ENCODE assay signal across 13 cellular contexts in the genomic region with DNA sequence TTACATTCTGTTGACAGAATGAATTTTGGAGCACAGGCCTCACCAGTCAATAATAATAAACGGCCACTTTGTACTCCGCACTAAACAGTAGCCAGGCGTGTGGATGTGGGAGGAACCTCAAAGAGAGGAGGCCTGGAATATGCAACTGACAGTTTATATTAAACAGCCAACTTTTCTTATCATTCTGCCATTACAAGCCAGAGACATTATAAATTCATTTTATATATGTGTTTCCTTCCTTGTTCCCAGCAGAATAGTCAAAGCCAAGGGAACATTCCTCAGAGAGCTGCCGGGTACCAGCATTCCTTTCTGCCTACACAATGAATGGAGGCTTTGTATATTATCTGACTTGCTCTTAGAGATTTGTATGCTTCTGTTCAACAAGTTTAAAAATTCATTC.
DNase-seq lines count a peak whose midpoint lies in the region; ATAC-seq lines count a peak whose summit lies in the region.
"Had no signal": no experiment of that assay in that cellular context is flagged by ENCODE, and none has a peak within 500 bp of the region (broad histone marks: within the 10 kb centered on the region; RNA-seq: fewer than 3 reads in every experiment).

No MANE protein-coding gene starts in this region.

- H3K36me3 ChIP-seq in skeletal muscle satellite cell (ENCODE audit: insufficient read depth, low read length): no peaks in the 10 kb centered on the region

- H3K9me3 ChIP-seq in skeletal muscle satellite cell (replicated peaks; ENCODE audit: low read length): no peaks in the 10 kb centered on the region

- no peak overlapping the region for H3K4me3 Mint-ChIP-seq in activated CD8-positive, alpha-beta memory T cell treated with anti-CD3 and anti-CD28 coated beads, Interleukin-2, amount 10 ng/mL, durations not matched to agents 7 days and 5 days
- no peak overlapping the region for H3K4me3 Mint-ChIP-seq in stimulated activated memory B cell treated with anti-CD40 and anti-IgM and Interleukin-4, amounts not matched to agents 10 μg/mL and 1 μg/mL and 100 μg/mL, for 72 hours
- H3K4me3 Mint-ChIP-seq: central memory CD8-positive, alpha-beta T cell; natural killer cell had no signal

- DNase-seq in HuH-7.5 (ENCODE audit: low spot score) (peak; percentile 1), dedifferentiated amniotic fluid mesenchymal stem cell (ENCODE audit: extremely low spot score) (peak; percentile 41), kidney glomerular epithelial cell (lab: John Stamatoyannopoulos, UW) (peak; percentile 16)
- DNase-seq in activated CD8-positive, alpha-beta memory T cell treated with anti-CD3 and anti-CD28 coated beads, Interleukin-2, amount 10 ng/mL, durations not matched to agents 7 days and 5 days: no peak
- DNase-seq: activated T-cell treated with anti-CD3 and anti-CD28 coated beads, Interleukin-2, amount 50 U/mL, for 1 hour; natural killer cell; stimulated activated CD4-positive, alpha-beta T cell treated with anti-CD3 and anti-CD28 coated beads, Interleukin-2, amount 100 ng/mL, for 48 hours had no signal

- H3K36me3 Mint-ChIP-seq in activated CD8-positive, alpha-beta memory T cell treated with anti-CD3 and anti-CD28 coated beads, Interleukin-2, amount 10 ng/mL, durations not matched to agents 7 days and 5 days: no peaks in the 10 kb centered on the region
- no peaks in the 10 kb centered on the region for H3K36me3 Mint-ChIP-seq in stimulated activated memory B cell treated with anti-CD40 and anti-IgM and Interleukin-4, amounts not matched to agents 10 μg/mL and 1 μg/mL and 100 μg/mL, for 72 hours
- H3K36me3 Mint-ChIP-seq: natural killer cell had no signal

- H3K4me1 ChIP-seq in skeletal muscle satellite cell (ENCODE audit: control insufficient read depth, insufficient read depth, low read length): peaks cover 17% of the 10 kb centered on the region

- no peaks in the 10 kb centered on the region for H3K9me3 Mint-ChIP-seq in activated CD8-positive, alpha-beta memory T cell treated with anti-CD3 and anti-CD28 coated beads, Interleukin-2, amount 10 ng/mL, durations not matched to agents 7 days and 5 days (ENCODE audit: low read depth)
- H3K9me3 Mint-ChIP-seq in stimulated activated memory B cell treated with anti-CD40 and anti-IgM and Interleukin-4, amounts not matched to agents 10 μg/mL and 1 μg/mL and 100 μg/mL, for 72 hours: no peaks in the 10 kb centered on the region
- H3K9me3 Mint-ChIP-seq: natural killer cell had no signal

- H3K27me3 ChIP-seq in skeletal muscle satellite cell (ENCODE audit: control insufficient read depth, insufficient read depth, low read length): no peaks in the 10 kb centered on the region

- H3K4me1 Mint-ChIP-seq in activated CD8-positive, alpha-beta memory T cell treated with anti-CD3 and anti-CD28 coated beads, Interleukin-2, amount 10 ng/mL, durations not matched to agents 7 days and 5 days: no peaks in the 10 kb centered on the region
- H3K4me1 Mint-ChIP-seq in stimulated activated memory B cell treated with anti-CD40 and anti-IgM and Interleukin-4, amounts not matched to agents 10 μg/mL and 1 μg/mL and 100 μg/mL, for 72 hours: no peaks in the 10 kb centered on the region
- H3K4me1 Mint-ChIP-seq: central memory CD8-positive, alpha-beta T cell; natural killer cell had no signal

- no peak overlapping the region for H3K4me3 ChIP-seq in skeletal muscle satellite cell (ENCODE audit: low read length)

- no peak for ATAC-seq in GM18858 (IDR thresholded peaks at IDR 0.05; ENCODE audit: unreplicated experiment)
- ATAC-seq in activated CD8-positive, alpha-beta memory T cell treated with anti-CD3 and anti-CD28 coated beads, Interleukin-2, amount 10 ng/mL, durations not matched to agents 7 days and 5 days: no peak
- no peak for ATAC-seq in HG03432 (IDR thresholded peaks at IDR 0.05; ENCODE audit: unreplicated experiment)
- ATAC-seq in stimulated activated memory B cell treated with anti-CD40 and anti-IgM and Interleukin-4, amounts not matched to agents 10 μg/mL and 1 μg/mL and 100 μg/mL, for 72 hours: no peak
- ATAC-seq: natural killer cell, Panc1 had no signal

- H3K27me3 Mint-ChIP-seq in activated CD8-positive, alpha-beta memory T cell treated with anti-CD3 and anti-CD28 coated beads, Interleukin-2, amount 10 ng/mL, durations not matched to agents 7 days and 5 days: no peaks in the 10 kb centered on the region
- H3K27me3 Mint-ChIP-seq in stimulated activated memory B cell treated with anti-CD40 and anti-IgM and Interleukin-4, amounts not matched to agents 10 μg/mL and 1 μg/mL and 100 μg/mL, for 72 hours: no peaks in the 10 kb centered on the region
- H3K27me3 Mint-ChIP-seq: central memory CD8-positive, alpha-beta T cell had no signal

- CTCF ChIA-PET in activated CD8-positive, alpha-beta memory T cell treated with anti-CD3 and anti-CD28 coated beads, Interleukin-2, amount 10 ng/mL, durations not matched to agents 7 days and 5 days (lab: Charles Lee): no interaction called here

- H3K27ac Mint-ChIP-seq in activated CD8-positive, alpha-beta memory T cell treated with anti-CD3 and anti-CD28 coated beads, Interleukin-2, amount 10 ng/mL, durations not matched to agents 7 days and 5 days: no peak overlapping the region
- H3K27ac Mint-ChIP-seq in stimulated activated memory B cell treated with anti-CD40 and anti-IgM and Interleukin-4, amounts not matched to agents 10 μg/mL and 1 μg/mL and 100 μg/mL, for 72 hours: no peak overlapping the region
- H3K27ac Mint-ChIP-seq: natural killer cell had no signal

- peak overlapping the region; percentile 31 for H3K4me2 ChIP-seq in skeletal muscle satellite cell (ENCODE audit: low read length)

- H3K9ac ChIP-seq in skeletal muscle satellite cell (ENCODE audit: low read depth, low read length): peak overlapping the region; percentile 27
